8 cellular contexts compared by ENCODE assay signal in the genomic region with DNA sequence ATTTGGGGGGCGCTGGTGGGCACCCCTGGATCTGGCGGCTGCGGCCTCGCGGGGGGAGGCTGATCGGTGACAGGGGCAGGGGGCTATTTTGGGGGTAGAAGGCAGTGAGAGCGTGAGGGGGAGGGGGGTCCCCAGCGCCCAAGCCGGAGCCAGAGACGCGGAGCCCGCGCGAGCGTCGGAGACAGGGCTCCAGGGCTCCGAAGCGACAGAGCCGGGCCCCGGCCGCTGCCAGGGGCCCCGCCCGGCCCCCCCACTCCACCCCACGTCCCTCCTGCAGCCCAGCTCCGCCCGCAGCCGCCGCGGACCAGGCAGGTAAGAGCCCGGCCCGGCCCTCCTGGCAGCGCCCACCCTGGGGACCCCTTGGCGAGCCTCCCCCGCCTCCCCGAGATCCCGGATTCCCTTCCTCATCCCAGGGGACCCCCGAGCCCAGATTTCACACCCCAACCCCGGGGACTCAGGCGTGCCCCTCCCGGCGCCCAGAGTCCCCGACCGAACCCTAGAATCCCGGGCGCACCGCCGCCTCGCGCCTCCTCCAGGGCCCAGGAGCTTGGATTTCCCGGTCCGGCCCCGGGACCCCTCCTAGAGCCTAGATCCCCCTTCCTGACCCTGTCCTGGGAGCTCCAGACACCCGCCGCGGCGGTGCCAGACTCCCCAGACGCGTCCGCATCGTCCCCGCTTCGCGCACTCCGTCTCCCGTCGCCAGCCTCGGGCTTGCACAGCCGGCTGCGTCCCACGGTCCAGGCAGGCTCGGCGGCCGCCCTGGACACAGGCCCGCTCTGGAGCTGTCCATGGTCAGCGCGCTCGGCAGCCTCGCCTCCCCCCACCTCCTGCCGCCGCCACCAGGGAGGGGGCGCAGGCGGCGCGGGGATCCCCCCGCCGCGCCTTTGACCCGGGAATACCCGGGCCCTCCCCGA. TPM values are rescaled to one million over a fixed set of nuclear protein-coding genes. Genes with fewer than 3 reads are reported as not detected.
DNase-seq lines count a peak whose midpoint lies in the region; ATAC-seq and TF ChIP-seq lines count a peak whose summit lies in the region.

A gene (plus strand): TSS at position 134 of the 914 bp plus-strand sequence. CDS start 8,330 bp downstream, outside the sequence.

- intact Hi-C loops in IMR-90 (cut with micrococcal nuclease), result loop anchor here (1.0 kb wide), 1 partner anchor 30 kb away; no protein-coding TSS in a partner anchor

- peak within 1 kb of the TSS; percentile 91 for H2AK9ac ChIP-seq in IMR-90 (replicated peaks; ENCODE audit: low read depth, low read length, poor library complexity)

- no peak for TF ChIP-seq RAD21 in IMR-90 (IDR thresholded peaks at IDR 0.05; ENCODE audit: low read length)

- peak within 1 kb of the TSS; percentile 77 for H3K4me3 ChIP-seq in CD4-positive, CD25-positive, alpha-beta regulatory T cell (ENCODE audit: low read depth, low read length)
- H3K4me3 ChIP-seq in IMR-90 (ENCODE audit: insufficient read depth, low read depth, low read length) (peak within 1 kb of the TSS; percentile 59), foreskin fibroblast (ENCODE audit: low read depth in 1 of 2, low read length in 2 of 2) (peak within 1 kb of the TSS; percentile 76 to 77)

- DNase-seq in CD4-positive, CD25-positive, alpha-beta regulatory T cell, result peak in 1 of 3 donors; percentile 25
- DNase-seq in IMR-90 (peak; percentile 54), foreskin fibroblast (peak; percentile 61 to 85), GM13976 (ENCODE audit: low spot score) (no peak), activated gamma-delta T cell treated with Interleukin-2 at 50 U/mL for 16 hours (no peak)
- peak; percentile 8 for DNase-seq in activated T-helper 9 cell treated with anti-CD3 and anti-CD28 coated beads, Interleukin-2, amount 50 U/mL, for 16 hours (ENCODE audit: low read depth)

- TF ChIP-seq CTCF in IMR-90 (conservative IDR thresholded peaks at IDR 0.05; ENCODE audit: low read depth, low read length) (no peak), foreskin fibroblast (IDR thresholded peaks at IDR 0.05; ENCODE audit: low read depth, low read length) (no peak), nephron (IDR thresholded peaks at IDR 0.05; ENCODE audit: unreplicated experiment in 3 of 3) (no peak), GM13976 (IDR thresholded peaks at IDR 0.05; ENCODE audit: borderline replicate concordance, control extremely low read depth, extremely low read depth, insufficient read depth, missing control alignments) (no peak)

- peak within 1 kb of the TSS; percentile 46; the same call in 1 of the 2 replicates for H3K23ac ChIP-seq in IMR-90 (ENCODE audit: low read depth, low read length)

- H3K27ac ChIP-seq in CD4-positive, CD25-positive, alpha-beta regulatory T cell (ENCODE audit: insufficient read depth, low read length, poor library complexity, severe bottlenecking), result peak within 1 kb of the TSS; percentile 91
- H3K27ac ChIP-seq in IMR-90 (ENCODE audit: insufficient read depth, low read length), result peak within 1 kb of the TSS; percentile 81

- no peaks in the 10 kb centered on the region for H3K36me3 ChIP-seq in CD4-positive, CD25-positive, alpha-beta regulatory T cell (ENCODE audit: control insufficient read depth, insufficient read depth, low read length)
- H3K36me3 ChIP-seq in IMR-90 (ENCODE audit: control insufficient read depth, insufficient read depth, low read length), result no peaks in the 10 kb centered on the region

- CTCF ChIA-PET in IMR-90 (lab: Yijun Ruan, JAX), result interaction anchor here (1.3 kb wide), 1 partner anchor 27 kb away, joined by 4 read pairs; no protein-coding TSS in a partner anchor

- in situ Hi-C loops in IMR-90 (cut with MboI; ENCODE audit: low sequenced_read_pairs) (no loop called here), GM13976 (cut with MboI; ENCODE audit: low sequenced_read_pairs, unreplicated experiment) (no loop called here)

- peaks cover 5 to 39% (median 28%) of the 10 kb centered on the region in 4 donors for H3K4me1 Mint-ChIP-seq in CD4-positive, CD25-positive, alpha-beta regulatory T cell
- peaks cover 26% of the 10 kb centered on the region for H3K4me1 Mint-ChIP-seq in nephron

- H3K56ac ChIP-seq in IMR-90 (ENCODE audit: extremely low read depth, insufficient read depth, low read length), result 0 out of 2 replicates have a peak within 1 kb of the TSS, but pooled peaks have one; percentile 34

- peak within 1 kb of the TSS; percentile 52 for H2AK5ac ChIP-seq in IMR-90 (ENCODE audit: low read depth, low read length)

- peak within 1 kb of the TSS; percentile 52 for H3K9ac ChIP-seq in IMR-90 (ENCODE audit: low read depth, low read length)

- peaks cover 3% of the 10 kb centered on the region; the same call in 1 of the 2 replicates for H4K20me1 ChIP-seq in IMR-90 (ENCODE audit: insufficient read depth, low read length)

- peak within 1 kb of the TSS; percentile 87 for H3K4me2 ChIP-seq in IMR-90 (ENCODE audit: low read depth, low read length)

- peak within 1 kb of the TSS; percentile 66; the same call in 1 of the 2 replicates for H4K91ac ChIP-seq in IMR-90 (ENCODE audit: insufficient read depth, low read depth, low read length)

- H2BK20ac ChIP-seq in IMR-90 (ENCODE audit: low read depth, low read length), result no peak within 1 kb of the TSS

- peak within 1 kb of the TSS; percentile 7; the same call in 1 of the 2 replicates for H2BK120ac ChIP-seq in IMR-90 (ENCODE audit: low read depth, low read length)

- peaks cover 38% of the 10 kb centered on the region for H3K27me3 Mint-ChIP-seq in CD4-positive, CD25-positive, alpha-beta regulatory T cell
- peaks cover 17% of the 10 kb centered on the region for H3K27me3 Mint-ChIP-seq in nephron (ENCODE audit: low read depth)

- H3K4me1 ChIP-seq in CD4-positive, CD25-positive, alpha-beta regulatory T cell (ENCODE audit: control insufficient read depth, insufficient read depth, low read length, poor library complexity, severe bottlenecking), result peaks cover 32% of the 10 kb centered on the region
- H3K4me1 ChIP-seq in IMR-90 (ENCODE audit: control insufficient read depth, insufficient read depth, low read length), result peaks cover 4% of the 10 kb centered on the region; the same call in 1 of the 2 replicates

- peak within 1 kb of the TSS; percentile 29 for H3K14ac ChIP-seq in IMR-90 (replicated peaks; ENCODE audit: low read depth, low read length)

- BruUV-seq in IMR-90 (replicated peaks; lab: Mats Ljungman, UMichigan), result no TSS peak

- H3K27me3 ChIP-seq in CD4-positive, CD25-positive, alpha-beta regulatory T cell (ENCODE audit: control insufficient read depth, insufficient read depth, low read length), result no peaks in the 10 kb centered on the region
- peaks cover 8% of the 10 kb centered on the region for H3K27me3 ChIP-seq in IMR-90 (ENCODE audit: control insufficient read depth, insufficient read depth, low read length)

- 1% methylated on average over 45 of the region's 90 CpGs; no CpG with 5 or more reads in 1 of the 2 experiments for WGBS in IMR-90 (ENCODE audit: extremely low coverage in 2 of 2, insufficient read length in 1 of 2), 2 experiments

- H3K4me3 Mint-ChIP-seq in CD4-positive, CD25-positive, alpha-beta regulatory T cell, result peak within 1 kb of the TSS; percentile 88 to 98 (median 90)
- peak within 1 kb of the TSS; percentile 84 to 93 (median 85) for H3K4me3 Mint-ChIP-seq in nephron

- H2AFZ ChIP-seq in IMR-90 (replicated peaks; ENCODE audit: low read length, poor library complexity), result peak within 1 kb of the TSS; percentile 97

- peak within 1 kb of the TSS; percentile 55 for H3K4ac ChIP-seq in IMR-90 (ENCODE audit: low read depth, low read length)

- peaks cover 11% of the 10 kb centered on the region for H3K9me1 ChIP-seq in IMR-90 (ENCODE audit: insufficient read depth, low read length)

- dilution Hi-C loops in IMR-90 (cut with HindIII; ENCODE audit: low sequenced_read_pairs, unreplicated experiment), result no loop called here

- H3K9me3 ChIP-seq in CD4-positive, CD25-positive, alpha-beta regulatory T cell (ENCODE audit: control insufficient read depth in 2 of 2, low read length in 2 of 2), result no peaks in the 10 kb centered on the region
- H3K9me3 ChIP-seq in IMR-90 (ENCODE audit: control insufficient read depth, insufficient read depth, low read length), result no peaks in the 10 kb centered on the region

- peaks cover 4 to 32% of the 10 kb centered on the region in 2 experiments; a peak in 2 of 4 replicates for H3K79me1 ChIP-seq in IMR-90 (ENCODE audit: low read depth in 1 of 2, low read length in 2 of 2)

- H3K27ac Mint-ChIP-seq in CD4-positive, CD25-positive, alpha-beta regulatory T cell, result peak within 1 kb of the TSS; percentile 76 to 96 (median 90)
- H3K27ac Mint-ChIP-seq in nephron, result peak within 1 kb of the TSS; percentile 63 to 89 (median 63)

- peak within 1 kb of the TSS; percentile 10; the same call in 1 of the 2 replicates for H4K5ac ChIP-seq in IMR-90 (ENCODE audit: low read depth, low read length)

- no peaks in the 10 kb centered on the region for H3K36me3 Mint-ChIP-seq in CD4-positive, CD25-positive, alpha-beta regulatory T cell
- peaks cover 3% of the 10 kb centered on the region for H3K36me3 Mint-ChIP-seq in nephron (ENCODE audit: low read depth)

- H2BK5ac ChIP-seq in IMR-90 (ENCODE audit: low read depth, low read length, poor library complexity, severe bottlenecking), result peak within 1 kb of the TSS; percentile 78

- H3K18ac ChIP-seq in IMR-90 (ENCODE audit: low read depth, low read length), result peak within 1 kb of the TSS; percentile 24; the same call in 1 of the 2 replicates

- peak within 1 kb of the TSS; percentile 57 to 91 for H4K8ac ChIP-seq in IMR-90 (ENCODE audit: low read depth in 2 of 2, low read length in 2 of 2)

- ATAC-seq in CD4-positive, CD25-positive, alpha-beta regulatory T cell (ENCODE audit: low read depth in 2 of 2), result no peak
- ATAC-seq in IMR-90 (ENCODE audit: low read depth) (peak; percentile 42), GM21786 (IDR thresholded peaks at IDR 0.05; ENCODE audit: unreplicated experiment) (no peak)

- H2BK15ac ChIP-seq in IMR-90 (ENCODE audit: low read depth, low read length), result peak within 1 kb of the TSS; percentile 60; the same call in 1 of the 3 replicates

- no peak for TF ChIP-seq POLR2A in IMR-90 (IDR thresholded peaks at IDR 0.05; ENCODE audit: low read depth, low read length)

- POLR2A ChIA-PET in IMR-90 (lab: Charles Lee; ENCODE audit: unreplicated experiment), result no interaction called here

- no peaks in the 10 kb centered on the region for H3K9me3 Mint-ChIP-seq in CD4-positive, CD25-positive, alpha-beta regulatory T cell
- H3K9me3 Mint-ChIP-seq in nephron, result no peaks in the 10 kb centered on the region

TF ChIP-seq in IMR-90, 13 proteins besides CTCF, POLR2A, EP300 and RAD21 (continues in another document):
- TF ChIP-seq MXI1 (IDR thresholded peaks at IDR 0.05; ENCODE audit: borderline replicate concordance, low read depth, low read length) (peak; percentile 76; the same call in 1 of the 2 replicates), CHD1 (IDR thresholded peaks at IDR 0.05; ENCODE audit: low read depth, low read length) (no peak), MAFK (IDR thresholded peaks at IDR 0.05; ENCODE audit: low read depth, low read length) (no peak), RFX5 (IDR thresholded peaks at IDR 0.05; ENCODE audit: low read depth, low read length) (no peak)

RNA-seq across cellular contexts. Expression of the gene that starts here (rescaled TPM):
- total RNA-seq in CD4-positive, CD25-positive, alpha-beta regulatory T cell, result 2.6 TPM
- under 1 TPM in 3 of 4 donors, not detected in 1; 0.11 to 0.17 (median 0.17) TPM for polyA plus RNA-seq in CD4-positive, CD25-positive, alpha-beta regulatory T cell
- 0.83 and 0.90 TPM in 2 replicates for total RNA-seq in IMR-90 (2012; rRNA removed)
- 1.9 and 2.4 TPM in 2 replicates for polyA plus RNA-seq in IMR-90 (2012; rRNA removed)
- 1.5 and 2.9 TPM in 2 replicates for polyA plus RNA-seq in IMR-90 (2012; cell fraction: cytosol; rRNA removed)
- 5.7 and 7.5 TPM in 2 replicates for polyA plus RNA-seq in IMR-90 (2012; cell fraction: nucleus; rRNA removed; ENCODE audit: low replicate concordance)

Comparison
In these comparisons a context has a peak if more than half of its experiments do, and no peak if none do; other contexts are left out.
1. DNase-seq: peak in IMR-90 (single experiment), activated T-helper 9 cell treated with anti-CD3 and anti-CD28 coated beads, Interleukin-2, amount 50 U/mL, for 16 hours (single experiment) and foreskin fibroblast (2 of 2); none in GM13976 (single experiment) and activated gamma-delta T cell treated with Interleukin-2 at 50 U/mL for 16 hours (single experiment).
2. Peak in every context shown above with its lines, with median percentiles within 50 percentile points of each other: H3K4me3 ChIP-seq.